In genomic region chr2:88815243-88816096, GRCh38 we compare ENCODE assay signal across 35 cellular contexts.
"Had no signal": no experiment of that assay in that cellular context is flagged by ENCODE, and none has a peak within 500 bp of the region (broad histone marks: within the 10 kb centered on the region; RNA-seq: fewer than 3 reads in every experiment).

No MANE protein-coding gene starts in this region.

- H3K4me1 ChIP-seq: adrenal gland, body of pancreas, esophagus squamous epithelium, gastroesophageal sphincter had no signal

- DNase-seq: activated B cell treated with CpG ODN at 0.5 μM for 24 hours; activated CD4-positive, alpha-beta memory T cell treated with anti-CD3 and anti-CD28 coated beads for 36 hours; activated CD4-positive, alpha-beta T cell treated with anti-CD3 and anti-CD28 coated beads for 48 hours; activated CD8-positive, alpha-beta memory T cell treated with anti-CD3 and anti-CD28 coated beads, Interleukin-2, amount 10 ng/mL, durations not matched to agents 7 days and 5 days; activated CD8-positive, alpha-beta memory T cell treated with anti-CD3 and anti-CD28 coated beads, Interleukin-2, amount 50 U/mL, for 4 hours; activated CD8-positive, alpha-beta T cell treated with anti-CD3 and anti-CD28 coated beads, Interleukin-2, amount 10 ng/mL, durations not matched to agents 7 days and 5 days; activated effector memory CD4-positive, alpha-beta T cell treated with anti-CD3 and anti-CD28 coated beads, Interleukin-2, amount 50 U/mL, for 16 hours; activated naive CD4-positive, alpha-beta T cell treated with anti-CD3 and anti-CD28 coated beads for 36 hours; activated naive CD8-positive, alpha-beta T cell treated with anti-CD3 and anti-CD28 coated beads for 36 hours; activated naive CD8-positive, alpha-beta T cell treated with anti-CD3 and anti-CD28 coated beads, Interleukin-2, amount 50 U/mL, for 24 hours; activated T-cell treated with anti-CD3 and anti-CD28 coated beads, Interleukin-2, amount 50 U/mL, for 1 hour; activated T-cell treated with anti-CD3 and anti-CD28 coated beads, Interleukin-2, amount 50 U/mL, for 48 hours; adrenal gland; amygdala; aorta; body of pancreas; caudate nucleus; cortex of kidney; dermis blood vessel endothelial cell; effector CD4-positive, alpha-beta T cell; effector memory CD8-positive, alpha-beta T cell; esophagus squamous epithelium; foreskin melanocyte; heart right ventricle; T1000; WERI-Rb-1 had no signal

- H3K4me1 Mint-ChIP-seq: activated B cell treated with CpG ODN at 0.5 μM for 24 hours; activated CD8-positive, alpha-beta memory T cell treated with anti-CD3 and anti-CD28 coated beads, Interleukin-2, amount 10 ng/mL, durations not matched to agents 7 days and 5 days; activated naive CD4-positive, alpha-beta T cell treated with anti-CD3 and anti-CD28 coated beads, Interleukin-2, amount 50 U/mL, for 24 hours; activated naive CD8-positive, alpha-beta T cell treated with anti-CD3 and anti-CD28 coated beads for 36 hours; activated naive CD8-positive, alpha-beta T cell treated with anti-CD3 and anti-CD28 coated beads, Interleukin-2, amount 50 U/mL, for 24 hours had no signal

- FAIRE-seq: colon, endothelial cell of umbilical vein had no signal

- H3K27me3 ChIP-seq: adrenal gland, body of pancreas, esophagus squamous epithelium had no signal

- H3K4me3 ChIP-seq: adrenal gland, body of pancreas, esophagus squamous epithelium, gastroesophageal sphincter, heart right ventricle had no signal

- ATAC-seq: activated CD4-positive, CD25-positive, alpha-beta regulatory T cell treated with anti-CD3 and anti-CD28 coated beads, Interleukin-2, amount 50 U/mL, for 24 hours; activated CD8-positive, alpha-beta memory T cell treated with anti-CD3 and anti-CD28 coated beads, Interleukin-2, amount 10 ng/mL, durations not matched to agents 7 days and 5 days; activated CD8-positive, alpha-beta T cell treated with anti-CD3 and anti-CD28 coated beads, Interleukin-2, amount 10 ng/mL, durations not matched to agents 7 days and 5 days; activated naive CD8-positive, alpha-beta T cell treated with anti-CD3 and anti-CD28 coated beads, Interleukin-2, amount 50 U/mL, for 24 hours; body of pancreas; effector memory CD8-positive, alpha-beta T cell; gastroesophageal sphincter; heart right ventricle had no signal

- H3K27ac ChIP-seq: adrenal gland, body of pancreas, esophagus squamous epithelium, gastroesophageal sphincter, heart right ventricle, WERI-Rb-1 had no signal

- H3K4me3 Mint-ChIP-seq: activated B cell treated with CpG ODN at 0.5 μM for 24 hours; activated CD4-positive, alpha-beta memory T cell treated with anti-CD3 and anti-CD28 coated beads for 36 hours; activated CD8-positive, alpha-beta memory T cell treated with anti-CD3 and anti-CD28 coated beads, Interleukin-2, amount 10 ng/mL, durations not matched to agents 7 days and 5 days; activated CD8-positive, alpha-beta T cell treated with anti-CD3 and anti-CD28 coated beads, Interleukin-2, amount 10 ng/mL, durations not matched to agents 7 days and 5 days; activated naive CD4-positive, alpha-beta T cell treated with anti-CD3 and anti-CD28 coated beads for 36 hours; activated naive CD4-positive, alpha-beta T cell treated with anti-CD3 and anti-CD28 coated beads, Interleukin-2, amount 50 U/mL, for 24 hours; activated naive CD8-positive, alpha-beta T cell treated with anti-CD3 and anti-CD28 coated beads for 36 hours; activated naive CD8-positive, alpha-beta T cell treated with anti-CD3 and anti-CD28 coated beads, Interleukin-2, amount 50 U/mL, for 24 hours; activated T-helper 1 cell treated with anti-CD3 and anti-CD28 coated beads, Interleukin-12 subunit alpha, Interleukin-12 subunit beta, Interleukin-2, Interleukin-4 antibody, amounts not matched to agents 30 ng/mL and 10 ng/mL and 1 ng/mL, durations not matched to agents 14 hours and 24 hours and 36 hours; effector memory CD8-positive, alpha-beta T cell; T-helper 1 cell treated with Interleukin-12 subunit alpha and Interleukin-12 subunit beta and Interleukin-4 antibody, amounts not matched to agents 30 μg/mL and 1 μg/mL, for 36 hours; T-helper 2 cell treated with Interferon-gamma antibody and Interleukin-4, amounts not matched to agents 5 μg/mL and 100 μg/mL, for 36 hours had no signal

- H3K36me3 ChIP-seq: adrenal gland, esophagus squamous epithelium, gastroesophageal sphincter, heart right ventricle, WERI-Rb-1 had no signal

- H3K27ac Mint-ChIP-seq: activated B cell treated with CpG ODN at 0.5 μM for 24 hours; activated CD4-positive, alpha-beta memory T cell treated with anti-CD3 and anti-CD28 coated beads for 36 hours; activated CD8-positive, alpha-beta memory T cell treated with anti-CD3 and anti-CD28 coated beads, Interleukin-2, amount 10 ng/mL, durations not matched to agents 7 days and 5 days; activated CD8-positive, alpha-beta T cell treated with anti-CD3 and anti-CD28 coated beads, Interleukin-2, amount 10 ng/mL, durations not matched to agents 7 days and 5 days; activated naive CD4-positive, alpha-beta T cell treated with anti-CD3 and anti-CD28 coated beads for 36 hours; activated naive CD4-positive, alpha-beta T cell treated with anti-CD3 and anti-CD28 coated beads, Interleukin-2, amount 50 U/mL, for 24 hours; activated naive CD8-positive, alpha-beta T cell treated with anti-CD3 and anti-CD28 coated beads for 36 hours; activated naive CD8-positive, alpha-beta T cell treated with anti-CD3 and anti-CD28 coated beads, Interleukin-2, amount 50 U/mL, for 24 hours; activated T-helper 1 cell treated with anti-CD3 and anti-CD28 coated beads, Interleukin-12 subunit alpha, Interleukin-12 subunit beta, Interleukin-2, Interleukin-4 antibody, amounts not matched to agents 30 ng/mL and 10 ng/mL and 1 ng/mL, durations not matched to agents 14 hours and 24 hours and 36 hours; activated T-helper 2 cell treated with anti-CD3 and anti-CD28 coated beads, Interferon-gamma antibody, Interleukin-2, Interleukin-4, amounts not matched to agents 10 μg/mL and 5 μg/mL and 100 μg/mL, durations not matched to agents 14 hours and 24 hours and 36 hours; effector memory CD8-positive, alpha-beta T cell; T-helper 1 cell treated with Interleukin-12 subunit alpha and Interleukin-12 subunit beta and Interleukin-4 antibody, amounts not matched to agents 30 μg/mL and 1 μg/mL, for 36 hours; T-helper 2 cell treated with Interferon-gamma antibody and Interleukin-4, amounts not matched to agents 5 μg/mL and 100 μg/mL, for 36 hours had no signal

- H3K36me3 Mint-ChIP-seq: activated CD4-positive, alpha-beta memory T cell treated with anti-CD3 and anti-CD28 coated beads for 36 hours; activated CD8-positive, alpha-beta memory T cell treated with anti-CD3 and anti-CD28 coated beads, Interleukin-2, amount 10 ng/mL, durations not matched to agents 7 days and 5 days; activated naive CD8-positive, alpha-beta T cell treated with anti-CD3 and anti-CD28 coated beads for 36 hours had no signal

- H3K27me3 Mint-ChIP-seq: activated B cell treated with CpG ODN at 0.5 μM for 24 hours; activated CD8-positive, alpha-beta memory T cell treated with anti-CD3 and anti-CD28 coated beads, Interleukin-2, amount 10 ng/mL, durations not matched to agents 7 days and 5 days had no signal

- H3K9me3 ChIP-seq: adrenal gland had no signal
